ENCODE assay signal across 21 cellular contexts in the genomic region with DNA sequence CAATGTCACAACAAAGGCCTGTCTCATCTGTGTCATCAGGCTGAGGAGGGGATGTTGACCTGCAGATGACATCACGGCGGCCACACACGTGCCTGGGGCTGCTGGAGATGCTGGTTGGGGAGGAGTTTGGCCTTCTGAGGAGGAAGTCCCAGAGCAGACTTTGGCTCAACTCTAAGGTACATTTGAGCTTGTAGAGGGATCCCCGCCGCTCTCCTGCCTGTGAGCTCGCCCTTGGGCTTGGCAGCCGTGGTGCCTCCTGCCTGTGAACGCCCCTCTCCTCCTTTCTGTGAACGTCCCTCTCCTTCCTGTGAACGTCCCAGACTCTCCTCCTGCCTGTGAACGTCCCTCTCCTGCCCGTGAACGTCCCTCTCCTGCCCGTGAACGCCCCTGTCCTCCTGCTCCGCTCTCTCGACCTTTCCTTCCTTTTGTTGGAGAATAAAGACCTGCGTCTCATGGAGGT.
DNase-seq lines count a peak whose midpoint lies in the region; FAIRE-seq and TF ChIP-seq lines count a peak whose summit lies in the region.
"Had no signal": no experiment of that assay in that cellular context is flagged by ENCODE, and none has a peak within 500 bp of the region (broad histone marks: within the 10 kb centered on the region; RNA-seq: fewer than 3 reads in every experiment).

No MANE protein-coding gene starts in this region.

- no peak overlapping the region for H3K27ac ChIP-seq in Peyer's patch
- H3K27ac ChIP-seq in small intestine (ENCODE audit: low read depth in 1 of 2, low read length in 1 of 2), result no peak overlapping the region
- H3K27ac ChIP-seq: left lung, neutrophil, SJCRH30, spleen, stomach, transverse colon, VCaP had no signal

- CTCF ChIA-PET in activated naive CD4-positive, alpha-beta T cell treated with anti-CD3 and anti-CD28 coated beads, Interleukin-2, amount 10 ng/mL, durations not matched to agents 7 days and 5 days (lab: Charles Lee), result no interaction called here

- H3K9me3 Mint-ChIP-seq in activated naive CD4-positive, alpha-beta T cell treated with anti-CD3 and anti-CD28 coated beads, Interleukin-2, amount 10 ng/mL, durations not matched to agents 7 days and 5 days, result peaks cover 2% of the 10 kb centered on the region
- peaks cover 6% of the 10 kb centered on the region; the same call in 1 of the 2 replicates for H3K9me3 Mint-ChIP-seq in HFFc6

- TF ChIP-seq CTCF in Peyer's patch (IDR thresholded peaks at IDR 0.05) (no peak), HFFc6 (IDR thresholded peaks at IDR 0.05) (no peak)

- no peak for DNase-seq in activated naive CD4-positive, alpha-beta T cell treated with anti-CD3 and anti-CD28 coated beads, Interleukin-2, amount 10 ng/mL, durations not matched to agents 7 days and 5 days
- no peak for DNase-seq in activated naive CD4-positive, alpha-beta T cell treated with Interleukin-2 at 50 U/mL for 16 hours
- DNase-seq in Peyer's patch (peak in 2 of 3 donors; percentile 24 to 37), ecto neural progenitor cell (ENCODE audit: low spot score) (peak; percentile 33), HFFc6 (no peak), NCI-H1105 (lab: John Stamatoyannopoulos, UW) (no peak), small intestine (no peak)
- peak; percentile 21 for DNase-seq in stimulated activated CD8-positive, alpha-beta memory T cell treated with anti-CD3 and anti-CD28 coated beads, Interleukin-4, amount 100 ng/mL, for 48 hours
- DNase-seq: CD4-positive, alpha-beta T cell; cortex of kidney; DMS79 treated with DMSO at 0.1 percent for 48 hours; NCI-H146; SJCRH30; spleen; stimulated activated CD4-positive, alpha-beta T cell treated with anti-CD3 and anti-CD28 coated beads, Interleukin-4, amount 100 ng/mL, for 4 hours; transverse colon had no signal

- no peaks in the 10 kb centered on the region for H3K27me3 ChIP-seq in Peyer's patch
- H3K27me3 ChIP-seq in small intestine (ENCODE audit: control insufficient read depth in 2 of 2, insufficient read depth in 2 of 2, low read length in 2 of 2), result no peaks in the 10 kb centered on the region

- 60 to 64% (median 61%) methylated on average over 16 to 18 of the region's 18 CpGs for WGBS in small intestine, 3 donors

- no peak overlapping the region for H3K4me3 Mint-ChIP-seq in activated naive CD4-positive, alpha-beta T cell treated with anti-CD3 and anti-CD28 coated beads, Interleukin-2, amount 10 ng/mL, durations not matched to agents 7 days and 5 days
- no peak overlapping the region for H3K4me3 Mint-ChIP-seq in HFFc6

- no peak for FAIRE-seq in small intestine (lab: Jason Lieb, UNC)

- H3K27ac Mint-ChIP-seq in activated naive CD4-positive, alpha-beta T cell treated with anti-CD3 and anti-CD28 coated beads, Interleukin-2, amount 10 ng/mL, durations not matched to agents 7 days and 5 days, result peak overlapping the region; percentile 45
- no peak overlapping the region for H3K27ac Mint-ChIP-seq in HFFc6
- H3K27ac Mint-ChIP-seq: CD4-positive, alpha-beta T cell had no signal

- H3K36me3 Mint-ChIP-seq in activated naive CD4-positive, alpha-beta T cell treated with anti-CD3 and anti-CD28 coated beads, Interleukin-2, amount 10 ng/mL, durations not matched to agents 7 days and 5 days, result no peaks in the 10 kb centered on the region
- H3K36me3 Mint-ChIP-seq in HFFc6 (ENCODE audit: low read depth), result no peaks in the 10 kb centered on the region

- H3K4me1 ChIP-seq in Peyer's patch (no peaks in the 10 kb centered on the region), small intestine (ENCODE audit: control insufficient read depth in 2 of 2, insufficient read depth in 1 of 2, low read depth in 1 of 2, low read length in 1 of 2) (no peaks in the 10 kb centered on the region)
- H3K4me1 ChIP-seq: left lung, SJCRH30, spleen, stomach, transverse colon had no signal

- H3K27me3 Mint-ChIP-seq in activated naive CD4-positive, alpha-beta T cell treated with anti-CD3 and anti-CD28 coated beads, Interleukin-2, amount 10 ng/mL, durations not matched to agents 7 days and 5 days, result peaks cover 78% of the 10 kb centered on the region
- H3K27me3 Mint-ChIP-seq in HFFc6 (ENCODE audit: insufficient read depth), result peaks cover 18% of the 10 kb centered on the region; the same call in 1 of the 2 replicates
- H3K27me3 Mint-ChIP-seq: CD4-positive, alpha-beta T cell had no signal

- H3K36me3 ChIP-seq in Peyer's patch, result no peaks in the 10 kb centered on the region
- H3K36me3 ChIP-seq in small intestine (ENCODE audit: control insufficient read depth in 2 of 2, insufficient read depth in 2 of 2, low read length in 2 of 2), result no peaks in the 10 kb centered on the region
- H3K36me3 ChIP-seq: left lung, neutrophil, SJCRH30, spleen, stomach, transverse colon had no signal

- no peaks in the 10 kb centered on the region for H3K4me1 Mint-ChIP-seq in activated naive CD4-positive, alpha-beta T cell treated with anti-CD3 and anti-CD28 coated beads, Interleukin-2, amount 10 ng/mL, durations not matched to agents 7 days and 5 days
- no peaks in the 10 kb centered on the region for H3K4me1 Mint-ChIP-seq in HFFc6 (ENCODE audit: low read depth)

- no peak for TF ChIP-seq POLR2A in Peyer's patch (IDR thresholded peaks at IDR 0.05)

- no peak overlapping the region for H3K4me3 ChIP-seq in Peyer's patch
- no peak overlapping the region for H3K4me3 ChIP-seq in small intestine (ENCODE audit: low read depth in 1 of 2, low read length in 2 of 2)
- H3K4me3 ChIP-seq: left lung, mucosa of descending colon, SJCRH30, spleen, stomach, transverse colon had no signal

- H3K9me3 ChIP-seq in Peyer's patch (no peaks in the 10 kb centered on the region), small intestine (ENCODE audit: control insufficient read depth, low read depth) (no peaks in the 10 kb centered on the region)
- H3K9me3 ChIP-seq: left lung, mucosa of descending colon, neutrophil, transverse colon had no signal

Comparison
In these comparisons a context has a peak if more than half of its experiments do, and no peak if none do; other contexts are left out.
1. DNase-seq: peak in Peyer's patch (2 of 3), ecto neural progenitor cell (single experiment) and stimulated activated CD8-positive, alpha-beta memory T cell treated with anti-CD3 and anti-CD28 coated beads, Interleukin-4, amount 100 ng/mL, for 48 hours (single experiment); none in activated naive CD4-positive, alpha-beta T cell treated with anti-CD3 and anti-CD28 coated beads, Interleukin-2, amount 10 ng/mL, durations not matched to agents 7 days and 5 days (single experiment), activated naive CD4-positive, alpha-beta T cell treated with Interleukin-2 at 50 U/mL for 16 hours (single experiment), HFFc6 (single experiment), NCI-H1105 (single experiment) and small intestine (single experiment).